ENCODE assay signal across 22 cellular contexts in the genomic region with DNA sequence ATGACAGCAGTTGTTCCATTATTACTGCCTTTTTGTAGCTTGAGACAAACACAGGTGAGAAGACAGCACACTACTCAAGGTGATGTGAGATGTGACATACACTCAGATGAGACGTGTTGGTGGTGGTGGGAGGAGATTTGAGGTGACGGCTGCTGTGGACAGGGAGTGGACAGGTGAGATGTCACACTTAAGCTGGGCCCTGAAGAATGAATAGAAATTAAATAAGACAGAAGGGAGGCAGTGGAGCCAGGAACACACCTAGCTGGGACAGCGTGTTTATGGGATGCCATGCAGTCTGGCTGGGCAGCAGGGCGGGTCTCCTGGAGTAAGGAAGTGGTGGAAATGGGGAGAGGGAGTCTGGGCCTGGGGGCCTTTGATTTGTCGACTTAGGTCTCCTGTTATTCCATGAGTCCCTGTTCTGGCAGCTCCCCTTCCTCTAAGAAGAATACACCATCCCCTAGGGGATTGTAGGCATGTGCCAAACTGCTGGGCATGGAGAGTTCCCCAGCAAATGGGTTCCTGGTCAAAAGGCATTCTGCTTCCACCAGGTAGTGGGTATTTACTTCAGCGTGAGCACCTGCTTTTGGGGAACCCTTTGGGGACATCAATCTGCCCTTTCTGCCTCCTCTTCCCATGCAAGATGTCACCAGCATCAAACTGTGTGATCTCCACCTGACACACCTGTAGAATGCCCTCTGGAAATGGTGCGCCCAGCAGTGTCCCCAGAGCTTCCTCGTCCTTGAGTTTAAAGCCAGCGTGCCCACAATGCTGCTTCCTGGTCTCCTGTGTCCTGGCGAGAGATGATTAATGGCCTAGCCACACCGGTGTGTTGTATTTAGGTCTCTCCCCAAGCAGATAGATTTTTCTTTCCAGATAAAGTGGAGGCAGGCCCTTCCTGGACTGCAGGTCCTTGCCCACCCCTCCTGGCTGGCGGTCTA.
DNase-seq lines count a peak whose midpoint lies in the region; ATAC-seq and TF ChIP-seq lines count a peak whose summit lies in the region.
"Had no signal": no experiment of that assay in that cellular context is flagged by ENCODE, and none has a peak within 500 bp of the region (broad histone marks: within the 10 kb centered on the region; RNA-seq: fewer than 3 reads in every experiment).

No MANE protein-coding gene starts in this region.

- H4K8ac ChIP-seq in H9 (replicated peaks; ENCODE audit: insufficient read length, low read depth, low read length), result no peak overlapping the region

- H2BK12ac ChIP-seq in H9 (ENCODE audit: insufficient read length, low read depth, low read length), result no peak overlapping the region

- intact Hi-C loops in posterior vena cava (cut with DNase I), result no loop called here

- H3K4ac ChIP-seq in H9 (ENCODE audit: low read depth, low read length), result no peak overlapping the region

- WGBS in H9 (ENCODE audit: extremely low coverage, insufficient read length, low lambda C conversion rate), result no CpG with 5 or more reads among the region's 12 CpGs

- 0 out of 2 replicates have a peak, but pooled peaks cover 2% of the 10 kb centered on the region for H3K27me3 ChIP-seq in H9 (ENCODE audit: insufficient read depth, low read length)
- H3K27me3 ChIP-seq: MG63 had no signal

- no peaks in the 10 kb centered on the region for H3K79me2 ChIP-seq in H9 (ENCODE audit: insufficient read depth, low read length)

- H3K27ac Mint-ChIP-seq in H9 (no peak overlapping the region), progenitor cell of endocrine pancreas (no peak overlapping the region)
- H3K27ac Mint-ChIP-seq: CD4-positive, alpha-beta T cell had no signal

- no peaks in the 10 kb centered on the region for H3K9me3 ChIP-seq in H9 (ENCODE audit: control insufficient read depth, low read depth, low read length)
- H3K9me3 ChIP-seq: A549, MG63 had no signal

- no peak overlapping the region for H3K4me3 Mint-ChIP-seq in H9
- no peak overlapping the region for H3K4me3 Mint-ChIP-seq in progenitor cell of endocrine pancreas (ENCODE audit: low read depth)
- H3K4me3 Mint-ChIP-seq: CD4-positive, alpha-beta T cell had no signal

- no peak for TF ChIP-seq CTCF in H9 (conservative IDR thresholded peaks at IDR 0.05)
- TF ChIP-seq CTCF in progenitor cell of endocrine pancreas (IDR thresholded peaks at IDR 0.05; ENCODE audit: unreplicated experiment), result no peak

- H4K91ac ChIP-seq in H9 (ENCODE audit: insufficient read length, low read depth, low read length), result no peak overlapping the region

- no peaks in the 10 kb centered on the region for H3K23me2 ChIP-seq in H9 (ENCODE audit: insufficient read length, low read depth, low read length, poor library complexity, severe bottlenecking)

- H2BK120ac ChIP-seq in H9 (ENCODE audit: low read depth, low read length, poor library complexity, severe bottlenecking), result no peak overlapping the region

- H3T11ph ChIP-seq in H9 (ENCODE audit: low read length), result no peak overlapping the region

- H3K36me3 Mint-ChIP-seq in H9 (ENCODE audit: insufficient read depth in 1 of 3, low read depth in 3 of 3) (no peaks in the 10 kb centered on the region), progenitor cell of endocrine pancreas (ENCODE audit: insufficient read depth) (no peaks in the 10 kb centered on the region)

- H3K14ac ChIP-seq in H9 (ENCODE audit: insufficient read depth, low read length), result no peak overlapping the region

- H3K4me1 Mint-ChIP-seq in H9, result peaks cover 4 to 14% of the 10 kb centered on the region in 2 experiments; a peak in 3 of 4 replicates
- peaks cover 15% of the 10 kb centered on the region for H3K4me1 Mint-ChIP-seq in progenitor cell of endocrine pancreas (ENCODE audit: low read depth)

- no peak overlapping the region for H2BK20ac ChIP-seq in H9 (ENCODE audit: low read depth, low read length, poor library complexity, severe bottlenecking)

- no peak overlapping the region for H3K4me2 ChIP-seq in H9 (ENCODE audit: insufficient read depth, insufficient read length, low read length)
- H3K4me2 ChIP-seq: A549; BLaER1 treated with 17β-estradiol and CSF1 and Interleukin-3, amounts not matched to agents 10 nM and 100 nM had no signal

- H4K5ac ChIP-seq in H9 (ENCODE audit: insufficient read length, low read depth, low read length), result no peak overlapping the region

- H3K27me3 Mint-ChIP-seq in H9 (ENCODE audit: low read depth), result peaks cover 40% of the 10 kb centered on the region
- peaks cover 13% of the 10 kb centered on the region for H3K27me3 Mint-ChIP-seq in progenitor cell of endocrine pancreas

- H4K20me1 ChIP-seq in H9 (ENCODE audit: control insufficient read depth, insufficient read depth, insufficient read length), result no peaks in the 10 kb centered on the region
- H4K20me1 ChIP-seq: BLaER1 treated with 17β-estradiol and CSF1 and Interleukin-3, amounts not matched to agents 10 nM and 100 nM had no signal

- ATAC-seq in GM18511 (IDR thresholded peaks at IDR 0.05; ENCODE audit: unreplicated experiment), result no peak
- ATAC-seq in GM19463 (IDR thresholded peaks at IDR 0.05; ENCODE audit: unreplicated experiment), result no peak
- ATAC-seq: A549, Panc1 had no signal

- H3K9ac ChIP-seq in H9 (ENCODE audit: extremely low read depth, insufficient read length, low read length), result no peak overlapping the region
- H3K9ac ChIP-seq: BLaER1 treated with 17β-estradiol and CSF1 and Interleukin-3, amounts not matched to agents 10 nM and 100 nM had no signal

- H3K79me1 ChIP-seq in H9 (ENCODE audit: insufficient read depth, low read depth, low read length, poor library complexity, severe bottlenecking), result no peaks in the 10 kb centered on the region

- DNase-seq in H9 (peak; percentile 17), NCI-H69 (lab: John Stamatoyannopoulos, UW) (peak; percentile 19), islet precursor cell (peak; percentile 29), progenitor cell of endocrine pancreas (ENCODE audit: low spot score, unreplicated experiment) (peak; percentile 6), EL (no peak), posterior vena cava (ENCODE audit: low spot score) (no peak)
- DNase-seq: AML-193; CD4-positive, alpha-beta T cell; DMS53; GF-D8; IMR-90; KG1; MG63; NCI-H2029 treated with DMSO at 0.1 percent for 48 hours; NCI-H526 treated with DMSO at 0.1 percent for 48 hours; SHP77 had no signal

- no peak overlapping the region for H3K56ac ChIP-seq in H9 (ENCODE audit: insufficient read length, low read depth, low read length)

- no peak overlapping the region for H2BK5ac ChIP-seq in H9 (ENCODE audit: insufficient read length, low read length)

- H3K9me3 Mint-ChIP-seq in H9, result no peaks in the 10 kb centered on the region
- no peaks in the 10 kb centered on the region for H3K9me3 Mint-ChIP-seq in progenitor cell of endocrine pancreas (ENCODE audit: low read depth)
- H3K9me3 Mint-ChIP-seq: CD4-positive, alpha-beta T cell had no signal

- no peak overlapping the region for H3K23ac ChIP-seq in H9 (ENCODE audit: insufficient read length, low read depth, low read length)

- H2AFZ ChIP-seq in H9 (ENCODE audit: low read length), result no peak overlapping the region

- no peak overlapping the region for H2AK5ac ChIP-seq in H9 (ENCODE audit: insufficient read length, low read length)

- H3K18ac ChIP-seq in H9 (ENCODE audit: insufficient read length, low read depth, low read length), result no peak overlapping the region

- H3K27ac ChIP-seq in H9 (ENCODE audit: insufficient read length, low read depth, low read length), result no peak overlapping the region
- H3K27ac ChIP-seq: A549; BLaER1 treated with 17β-estradiol and CSF1 and Interleukin-3, amounts not matched to agents 10 nM and 100 nM; RWPE1 had no signal

- no peaks in the 10 kb centered on the region for H3K4me1 ChIP-seq in H9 (ENCODE audit: insufficient read depth, low read length)
- H3K4me1 ChIP-seq: A549; BLaER1 treated with 17β-estradiol and CSF1 and Interleukin-3, amounts not matched to agents 10 nM and 100 nM had no signal

- no peak overlapping the region for H2BK15ac ChIP-seq in H9 (ENCODE audit: low read depth, low read length)

Comparison
In these comparisons a context has a peak if more than half of its experiments do, and no peak if none do; other contexts are left out.
1. DNase-seq: peak in H9 (single experiment), NCI-H69 (single experiment), islet precursor cell (single experiment) and progenitor cell of endocrine pancreas (single experiment); none in EL (single experiment) and posterior vena cava (single experiment).